Comparison of ENCODE assay signal across 22 cellular contexts in genomic region chr14:30651934-30652333, GRCh38.
"Had no signal": no experiment of that assay in that cellular context is flagged by ENCODE, and none has a peak within 500 bp of the region (broad histone marks: within the 10 kb centered on the region; RNA-seq: fewer than 3 reads in every experiment).

No MANE protein-coding gene starts in this region.

- H3K4me3 ChIP-seq: gastroesophageal sphincter, heart left ventricle, hepatocyte, lung, pancreas, right lobe of liver, transverse colon, vagina had no signal

- H3K27ac Mint-ChIP-seq: memory B cell; natural killer cell; stimulated activated naive B cell treated with anti-CD40 and anti-IgM and Interleukin-4, amounts not matched to agents 10 μg/mL and 1 μg/mL and 100 μg/mL, for 72 hours; stimulated activated naive CD8-positive, alpha-beta T cell treated with anti-CD3 and anti-CD28 coated beads, Interleukin-15, Interleukin-2, amounts not matched to agents 100 ng/mL and 50 ng/mL, for 24 hours had no signal

- ATAC-seq: effector memory CD8-positive, alpha-beta T cell; foreskin keratinocyte; gastroesophageal sphincter; heart left ventricle; left lobe of liver; natural killer cell; pancreas; stimulated activated naive B cell treated with anti-CD40 and anti-IgM and Interleukin-4, amounts not matched to agents 10 μg/mL and 1 μg/mL and 100 μg/mL, for 72 hours had no signal

- H3K4me1 ChIP-seq: foreskin keratinocyte, heart left ventricle, pancreas, vagina had no signal

- H3K4me3 Mint-ChIP-seq: effector memory CD8-positive, alpha-beta T cell; memory B cell; natural killer cell; stimulated activated naive B cell treated with anti-CD40 and anti-IgM and Interleukin-4, amounts not matched to agents 10 μg/mL and 1 μg/mL and 100 μg/mL, for 72 hours; stimulated activated naive CD8-positive, alpha-beta T cell treated with anti-CD3 and anti-CD28 coated beads, Interleukin-15, Interleukin-2, amounts not matched to agents 100 ng/mL and 50 ng/mL, for 24 hours had no signal

- H3K27me3 ChIP-seq: foreskin keratinocyte, gastroesophageal sphincter, heart left ventricle, hepatocyte, neutrophil, pancreas, right lobe of liver, transverse colon, vagina had no signal

- H3K9me3 ChIP-seq: gastroesophageal sphincter, heart left ventricle, neutrophil, pancreas, right lobe of liver, transverse colon, vagina had no signal

- H3K27ac ChIP-seq: foreskin keratinocyte, gastroesophageal sphincter, heart left ventricle, hepatocyte, neutrophil, pancreas, right lobe of liver, transverse colon, vagina had no signal

- FAIRE-seq: endometrium, kidney had no signal

- DNase-seq: cortex of kidney; effector memory CD8-positive, alpha-beta T cell; foreskin keratinocyte; heart left ventricle; kidney; natural killer cell; pancreas; right lobe of liver; small intestine; stimulated activated CD4-positive, alpha-beta T cell treated with anti-CD3 and anti-CD28 coated beads, Interleukin-15, amount 100 ng/mL, for 24 hours; stimulated activated CD4-positive, alpha-beta T cell treated with anti-CD3 and anti-CD28 coated beads, Interleukin-2, amount 100 ng/mL, for 48 hours; stimulated activated naive B cell treated with anti-CD40 and anti-IgM and Interleukin-4, amounts not matched to agents 10 μg/mL and 1 μg/mL and 100 μg/mL, for 72 hours; transverse colon had no signal

- H3K27me3 Mint-ChIP-seq: effector memory CD8-positive, alpha-beta T cell; memory B cell; stimulated activated naive B cell treated with anti-CD40 and anti-IgM and Interleukin-4, amounts not matched to agents 10 μg/mL and 1 μg/mL and 100 μg/mL, for 72 hours; stimulated activated naive CD8-positive, alpha-beta T cell treated with anti-CD3 and anti-CD28 coated beads, Interleukin-15, Interleukin-2, amounts not matched to agents 100 ng/mL and 50 ng/mL, for 24 hours had no signal

- H3K9me3 Mint-ChIP-seq: effector memory CD8-positive, alpha-beta T cell; memory B cell; natural killer cell; stimulated activated naive B cell treated with anti-CD40 and anti-IgM and Interleukin-4, amounts not matched to agents 10 μg/mL and 1 μg/mL and 100 μg/mL, for 72 hours; stimulated activated naive CD8-positive, alpha-beta T cell treated with anti-CD3 and anti-CD28 coated beads, Interleukin-15, Interleukin-2, amounts not matched to agents 100 ng/mL and 50 ng/mL, for 24 hours had no signal

- H3K4me2 ChIP-seq: hepatocyte had no signal

- H3K4me1 Mint-ChIP-seq: memory B cell; stimulated activated naive B cell treated with anti-CD40 and anti-IgM and Interleukin-4, amounts not matched to agents 10 μg/mL and 1 μg/mL and 100 μg/mL, for 72 hours had no signal

- H2AFZ ChIP-seq: hepatocyte had no signal
